In genomic region chr1:181090653-181091126, GRCh38 we compare ENCODE assay signal across 8 cellular contexts. TPM values are rescaled to one million over a fixed set of nuclear protein-coding genes. Genes with fewer than 3 reads are reported as not detected.
DNase-seq lines count a peak whose midpoint lies in the region; ATAC-seq and TF ChIP-seq lines count a peak whose summit lies in the region.

No MANE protein-coding gene starts in this region.

- H3K27ac Mint-ChIP-seq in IgD-negative memory B cell: peak overlapping the region; percentile 98 to 100 (median 99)
- H3K27ac Mint-ChIP-seq in immature natural killer cell: peak overlapping the region; percentile 97 to 100 (median 99)
- H3K27ac Mint-ChIP-seq in stimulated activated naive B cell treated with anti-CD40 and anti-IgM and Interleukin-4, amounts not matched to agents 10 μg/mL and 1 μg/mL and 100 μg/mL, for 72 hours: peak overlapping the region; percentile 99

- TF ChIP-seq CTCF in BE2C (IDR thresholded peaks at IDR 0.05; ENCODE audit: low read depth, low read length) (no peak), GM13977 (IDR thresholded peaks at IDR 0.05; ENCODE audit: extremely low read depth, insufficient read depth, missing control alignments) (no peak)

- DNase-seq in BE2C (no peak), immature natural killer cell (peak in 1 of 3 donors; percentile 26), putamen (ENCODE audit: low spot score) (no peak), GM13977 (ENCODE audit: low spot score) (no peak)
- DNase-seq in activated T-helper 9 cell treated with anti-CD3 and anti-CD28 coated beads, Interleukin-2, amount 50 U/mL, for 16 hours (ENCODE audit: low read depth): peak; percentile 15
- DNase-seq in stimulated activated naive B cell treated with anti-CD40 and anti-IgM and Interleukin-4, amounts not matched to agents 10 μg/mL and 1 μg/mL and 100 μg/mL, for 72 hours: no peak

- no peaks in the 10 kb centered on the region for H3K9me3 ChIP-seq in BE2C

- H3K4me1 Mint-ChIP-seq in IgD-negative memory B cell (peaks cover 36 to 43% (median 42%) of the 10 kb centered on the region in 3 donors), immature natural killer cell (peaks cover 48 to 60% of the 10 kb centered on the region in 2 donors)
- H3K4me1 Mint-ChIP-seq in stimulated activated naive B cell treated with anti-CD40 and anti-IgM and Interleukin-4, amounts not matched to agents 10 μg/mL and 1 μg/mL and 100 μg/mL, for 72 hours: peaks cover 34 to 72% of the 10 kb centered on the region in 2 donors

- no peaks in the 10 kb centered on the region for H3K36me3 ChIP-seq in BE2C

- no peaks in the 10 kb centered on the region for H3K27me3 Mint-ChIP-seq in IgD-negative memory B cell
- peaks cover 21 to 24% (median 24%) of the 10 kb centered on the region in 3 donors for H3K27me3 Mint-ChIP-seq in immature natural killer cell (ENCODE audit: low read depth in 3 of 3)
- H3K27me3 Mint-ChIP-seq in stimulated activated naive B cell treated with anti-CD40 and anti-IgM and Interleukin-4, amounts not matched to agents 10 μg/mL and 1 μg/mL and 100 μg/mL, for 72 hours: no peaks in the 10 kb centered on the region

- peak overlapping the region; percentile 96 to 99 (median 98) for H3K4me3 Mint-ChIP-seq in IgD-negative memory B cell
- peak overlapping the region; percentile 93 to 100 (median 100) for H3K4me3 Mint-ChIP-seq in immature natural killer cell
- peak overlapping the region; percentile 97 to 99 for H3K4me3 Mint-ChIP-seq in stimulated activated naive B cell treated with anti-CD40 and anti-IgM and Interleukin-4, amounts not matched to agents 10 μg/mL and 1 μg/mL and 100 μg/mL, for 72 hours

- ATAC-seq in stimulated activated naive B cell treated with anti-CD40 and anti-IgM and Interleukin-4, amounts not matched to agents 10 μg/mL and 1 μg/mL and 100 μg/mL, for 72 hours (replicated peaks): no peak
- ATAC-seq in HG03460 (IDR thresholded peaks at IDR 0.05; ENCODE audit: unreplicated experiment): no peak

- H3K27me3 ChIP-seq in BE2C: no peaks in the 10 kb centered on the region

- no peaks in the 10 kb centered on the region for H3K9me3 Mint-ChIP-seq in IgD-negative memory B cell
- no peaks in the 10 kb centered on the region for H3K9me3 Mint-ChIP-seq in immature natural killer cell
- no peaks in the 10 kb centered on the region for H3K9me3 Mint-ChIP-seq in stimulated activated naive B cell treated with anti-CD40 and anti-IgM and Interleukin-4, amounts not matched to agents 10 μg/mL and 1 μg/mL and 100 μg/mL, for 72 hours

- peaks cover 13% of the 10 kb centered on the region for H3K4me1 ChIP-seq in BE2C

- H3K4me3 ChIP-seq in BE2C (ENCODE audit: low read depth, low read length): peak overlapping the region; percentile 74

- in situ Hi-C loops in GM13977 (cut with MboI; ENCODE audit: low pct_unique_long_range_greater_than_20kb, low sequenced_read_pairs, unreplicated experiment): no loop called here

- peaks cover 19% of the 10 kb centered on the region for H3K36me3 Mint-ChIP-seq in IgD-negative memory B cell
- peaks cover 4 to 22% (median 7%) of the 10 kb centered on the region in 3 donors for H3K36me3 Mint-ChIP-seq in immature natural killer cell
- H3K36me3 Mint-ChIP-seq in stimulated activated naive B cell treated with anti-CD40 and anti-IgM and Interleukin-4, amounts not matched to agents 10 μg/mL and 1 μg/mL and 100 μg/mL, for 72 hours: peaks cover 49 to 67% of the 10 kb centered on the region in 2 donors

RNA-seq across cellular contexts. Expression of gene IER5, which starts 2.2 kb away (rescaled TPM):
- polyA plus RNA-seq in BE2C (2012; ENCODE audit: insufficient read depth, insufficient read length, low read depth): 9.9 TPM
- 31.0 TPM for polyA plus RNA-seq in IgD-negative memory B cell
- polyA plus RNA-seq in immature natural killer cell: 10 to 100 TPM; 11.6 to 22.7 (median 14.4) TPM

RNA-seq across cellular contexts. Expression of gene MR1, which starts 56.9 kb away (rescaled TPM):
- polyA plus RNA-seq in BE2C (2012; ENCODE audit: insufficient read depth, insufficient read length, low read depth): 0.28 TPM
- polyA plus RNA-seq in IgD-negative memory B cell (28.3 TPM), immature natural killer cell (10 to 100 TPM; 45.0 to 62.7 (median 54.1) TPM)
